10 cellular contexts compared by ENCODE assay signal in genomic region chr2:218582085-218582484, GRCh38. TPM values are rescaled to one million over a fixed set of nuclear protein-coding genes. Genes with fewer than 3 reads are reported as not detected.
DNase-seq lines count a peak whose midpoint lies in the region; ATAC-seq and TF ChIP-seq lines count a peak whose summit lies in the region.
"Had no signal": no experiment of that assay in that cellular context is flagged by ENCODE, and none has a peak within 500 bp of the region (broad histone marks: within the 10 kb centered on the region; RNA-seq: fewer than 3 reads in every experiment).

No MANE protein-coding gene starts in this region.

- no peak overlapping the region for H3K27ac ChIP-seq in psoas muscle
- H3K27ac ChIP-seq: Peyer's patch, vagina had no signal

- H3K27me3 ChIP-seq in psoas muscle (ENCODE audit: insufficient read depth in 3 of 3, low read length in 2 of 3), result no peaks in the 10 kb centered on the region
- H3K27me3 ChIP-seq: Peyer's patch, vagina had no signal

- TF ChIP-seq CTCF in psoas muscle (IDR thresholded peaks at IDR 0.05), result no peak

- intact Hi-C loops in psoas muscle (cut with DNase I), result no loop called here

- peak; percentile 72 for ATAC-seq in GM18498 (IDR thresholded peaks at IDR 0.05; ENCODE audit: unreplicated experiment)
- peak; percentile 75 for ATAC-seq in HG02852 (IDR thresholded peaks at IDR 0.05; ENCODE audit: unreplicated experiment)
- ATAC-seq in psoas muscle, result no peak

- no peaks in the 10 kb centered on the region for H3K9me3 ChIP-seq in psoas muscle
- H3K9me3 ChIP-seq: Peyer's patch, vagina had no signal

- peaks cover 8 to 67% of the 10 kb centered on the region in 2 donors for H3K36me3 ChIP-seq in psoas muscle (ENCODE audit: insufficient read depth in 1 of 2, low read depth in 1 of 2)

- DNase-seq in SW480 (ENCODE audit: low spot score) (peak; percentile 27), hepatic stellate cell (ENCODE audit: low spot score) (peak; percentile 26), NOMO-1 (lab: John Stamatoyannopoulos, UW; ENCODE audit: unreplicated experiment in 2 of 2) (no peak), psoas muscle (no peak), HUDEP-2 (lab: John Stamatoyannopoulos, UW; ENCODE audit: unreplicated experiment in 76 of 76) (no peak), NCI-H146 treated with DMSO at 0.1 percent for 48 hours (lab: John Stamatoyannopoulos, UW; ENCODE audit: unreplicated experiment) (no peak)
- DNase-seq: Peyer's patch had no signal

- no peak overlapping the region for H3K4me3 ChIP-seq in psoas muscle
- H3K4me3 ChIP-seq: Peyer's patch, vagina had no signal

- 90 to 96% (median 96%) methylated on average over 7 of the region's 7 CpGs for WGBS in psoas muscle, 3 donors

- H3K4me1 ChIP-seq in psoas muscle, result peaks cover 27% of the 10 kb centered on the region
- H3K4me1 ChIP-seq: Peyer's patch had no signal

RNA-seq across cellular contexts. Expression of gene CNOT9, which starts 13.4 kb away (rescaled TPM):
- 10 to 100 TPM; 15.9 to 22.9 (median 17.2) TPM for total RNA-seq in psoas muscle
- polyA plus RNA-seq in psoas muscle, result 10 to 100 TPM; 12.3 to 20.6 (median 20.1) TPM

RNA-seq across cellular contexts. Expression of gene USP37, which starts 13.9 kb away (rescaled TPM):
- 10 to 100 TPM in 1 of 4 donors, 1 to 10 TPM in 3; 5.9 to 10.0 (median 7.2) TPM for total RNA-seq in psoas muscle
- polyA plus RNA-seq in psoas muscle, result 1 to 10 TPM; 2.1 to 6.3 (median 3.4) TPM

RNA-seq across cellular contexts. Expression of gene PLCD4, which starts 25.6 kb away (rescaled TPM):
- total RNA-seq in psoas muscle, result 10 to 100 TPM; 20.3 to 85.2 (median 43.0) TPM
- 10 to 100 TPM in 2 of 3 donors, 1 to 10 TPM in 1; 1.4 to 39.7 (median 15.9) TPM for polyA plus RNA-seq in psoas muscle

Comparison
In these comparisons a context has a peak if more than half of its experiments do, and no peak if none do; other contexts are left out.
1. ATAC-seq: peak in GM18498 (single experiment) and HG02852 (single experiment); none in psoas muscle (0 of 4).
2. DNase-seq: peak in SW480 (single experiment) and hepatic stellate cell (single experiment); none in NOMO-1 (0 of 2), psoas muscle (0 of 2), HUDEP-2 (0 of 76) and NCI-H146 treated with DMSO at 0.1 percent for 48 hours (single experiment).